27 cellular contexts compared by ENCODE assay signal in the genomic region with DNA sequence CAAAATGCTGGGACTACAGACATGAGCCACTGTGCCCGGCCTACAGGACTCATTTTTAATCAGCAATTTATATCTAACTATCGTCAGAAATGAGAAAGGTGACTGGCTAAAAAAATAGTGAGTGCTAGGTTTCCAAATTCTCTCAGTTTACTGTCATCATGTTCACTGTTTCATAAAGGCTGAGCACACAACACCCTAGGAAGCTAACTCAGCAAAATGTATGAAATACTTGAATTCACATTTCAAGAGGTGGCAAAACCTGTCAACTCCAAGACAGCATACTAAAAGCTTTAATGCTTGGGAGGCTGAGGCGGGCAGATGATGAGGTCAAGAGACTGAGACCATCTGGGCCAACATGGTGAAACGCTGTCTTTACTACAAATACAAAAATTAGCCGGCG.
"Had no signal": no experiment of that assay in that cellular context is flagged by ENCODE, and none has a peak within 500 bp of the region (broad histone marks: within the 10 kb centered on the region; RNA-seq: fewer than 3 reads in every experiment).

No MANE protein-coding gene starts in this region.

- H3K9me3 ChIP-seq: ascending aorta, esophagus muscularis mucosa, gastrocnemius medialis had no signal

- H3K4me3 ChIP-seq: ascending aorta, coronary artery, dorsolateral prefrontal cortex, esophagus muscularis mucosa, gastrocnemius medialis had no signal

- H3K4me1 ChIP-seq: ascending aorta, foreskin keratinocyte had no signal

- H3K27me3 ChIP-seq: ascending aorta, brain microvascular endothelial cell, dorsolateral prefrontal cortex, esophagus muscularis mucosa, foreskin keratinocyte, gastrocnemius medialis had no signal

- H3K27ac ChIP-seq: ascending aorta, brain microvascular endothelial cell, coronary artery, dorsolateral prefrontal cortex, esophagus muscularis mucosa, foreskin keratinocyte, gastrocnemius medialis had no signal

- DNase-seq: activated CD4-positive, alpha-beta memory T cell treated with anti-CD3 and anti-CD28 coated beads, Interleukin-2, amount 10 ng/mL, durations not matched to agents 7 days and 5 days; activated CD4-positive, alpha-beta T cell treated with anti-CD3 and anti-CD28 coated beads for 1 hour; activated CD4-positive, alpha-beta T cell treated with anti-CD3 and anti-CD28 coated beads for 4 hours; activated CD4-positive, alpha-beta T cell treated with anti-CD3 and anti-CD28 coated beads, Interleukin-2, amount 10 ng/mL, durations not matched to agents 7 days and 5 days; activated CD4-positive, alpha-beta T cell treated with anti-CD3 and anti-CD28 coated beads, Interleukin-2, amount 50 U/mL, for 4 hours; activated CD8-positive, alpha-beta memory T cell treated with anti-CD3 and anti-CD28 coated beads, Interleukin-2, amount 50 U/mL, for 48 hours; activated gamma-delta T cell; activated naive CD4-positive, alpha-beta T cell; activated naive CD4-positive, alpha-beta T cell treated with anti-CD3 and anti-CD28 coated beads, Interleukin-2, amount 10 ng/mL, durations not matched to agents 7 days and 5 days; activated naive CD8-positive, alpha-beta T cell treated with anti-CD3 and anti-CD28 coated beads, Interleukin-2, amount 10 ng/mL, durations not matched to agents 7 days and 5 days; activated T-cell treated with anti-CD3 and anti-CD28 coated beads for 4 hours; activated T-cell treated with anti-CD3 and anti-CD28 coated beads, Interleukin-2, amount 50 U/mL, for 24 hours; activated T-cell treated with anti-CD3 and anti-CD28 coated beads, Interleukin-2, amount 50 U/mL, for 72 hours; brain microvascular endothelial cell; dorsolateral prefrontal cortex; effector memory CD4-positive, alpha-beta T cell; endodermal cell; erythroblast; foreskin keratinocyte; gastrocnemius medialis; glutamatergic neuron; T-helper 2 cell had no signal

- ATAC-seq: activated naive CD4-positive, alpha-beta T cell treated with anti-CD3 and anti-CD28 coated beads, Interleukin-2, amount 50 U/mL, for 72 hours; activated T-cell treated with anti-CD3 and anti-CD28 coated beads, Interleukin-2, amount 50 U/mL, for 72 hours; foreskin keratinocyte; gastrocnemius medialis; WTC11 had no signal
